Comparison of ENCODE assay signal across 1 cellular context in the genomic region with DNA sequence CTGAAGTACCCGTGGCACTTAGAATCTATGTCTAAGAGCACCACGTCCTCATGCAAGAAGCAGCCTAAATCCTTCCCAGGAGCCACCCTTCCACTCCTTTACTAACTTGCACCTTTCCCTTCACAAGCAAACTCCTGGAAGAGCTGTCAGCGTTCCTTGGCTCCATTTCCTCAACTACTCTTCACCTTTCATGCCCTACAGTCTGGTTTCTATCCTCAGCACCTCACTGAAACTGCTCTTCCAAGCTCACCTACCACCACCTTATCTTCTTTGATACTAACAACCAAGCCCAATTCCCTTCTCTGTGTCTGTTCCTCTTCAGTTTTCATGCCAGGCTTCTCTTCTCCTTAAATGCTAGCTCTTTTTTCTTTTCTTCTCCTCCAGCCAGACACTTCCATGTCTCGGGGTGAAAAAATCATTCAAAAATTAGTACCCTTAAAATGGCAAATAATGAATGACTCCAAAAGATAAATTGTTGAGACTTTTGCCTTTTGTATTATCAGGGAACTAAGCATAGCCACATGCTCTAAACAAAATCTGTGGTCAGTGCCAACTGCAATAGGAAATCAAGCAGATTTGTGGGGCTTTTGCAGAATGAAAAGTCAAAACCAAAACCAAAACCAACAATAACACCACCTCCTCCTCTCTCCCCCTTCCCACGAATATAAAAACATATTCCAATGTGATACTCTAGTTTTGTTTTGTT.
TF ChIP-seq lines count a peak whose summit lies in the region.

No MANE protein-coding gene starts in this region.

TF ChIP-seq in GM23338, 12 proteins besides CTCF, POLR2A, EP300 and RAD21 (continued from another document):
- TF ChIP-seq ZNF462 (CRISPR knock-in tag; IDR thresholded peaks at IDR 0.05) = no peak
- TF ChIP-seq ZNF331 (CRISPR knock-in tag; IDR thresholded peaks at IDR 0.05; ENCODE audit: low read depth) = no peak
- TF ChIP-seq REST (IDR thresholded peaks at IDR 0.05; ENCODE audit: unreplicated experiment) = no peak
- TF ChIP-seq ZNF114 (CRISPR knock-in tag; IDR thresholded peaks at IDR 0.05) = no peak
- TF ChIP-seq ETS1 (IDR thresholded peaks at IDR 0.05) = no peak
